ENCODE assay signal across 10 cellular contexts in genomic region chr1:89605692-89606091, GRCh38. TPM values are rescaled to one million over a fixed set of nuclear protein-coding genes. Genes with fewer than 3 reads are reported as not detected.
DNase-seq lines count a peak whose midpoint lies in the region; ATAC-seq, FAIRE-seq and TF ChIP-seq lines count a peak whose summit lies in the region.
"Had no signal": no experiment of that assay in that cellular context is flagged by ENCODE, and none has a peak within 500 bp of the region (broad histone marks: within the 10 kb centered on the region; RNA-seq: fewer than 3 reads in every experiment).

No MANE protein-coding gene starts in this region.

- CTCF ChIA-PET in CD8-positive, alpha-beta T cell (lab: Charles Lee) = interaction anchor here (0.6 to 20.9 kb wide), 6 partner anchors 18 to 159 kb away, joined by 3 to 401 read pairs (median 8); partner anchors contain the start of gene LRRC8C
- CTCF ChIA-PET in HepG2 (lab: Yijun Ruan, JAX; ENCODE audit: low intra/inter-chr PET ratio, low total read pairs) = no interaction called here

- no peak overlapping the region for H3K4me2 ChIP-seq in HepG2 (ENCODE audit: low read depth, low read length)

- no peak for DNase-seq in CD8-positive, alpha-beta T cell
- peak; percentile 27 for DNase-seq in HTR-8/SVneo (ENCODE audit: insufficient read length, low spot score)
- DNase-seq in activated naive CD8-positive, alpha-beta T cell treated with anti-CD3 and anti-CD28 coated beads, Interleukin-2, amount 10 ng/mL, durations not matched to agents 7 days and 5 days = no peak
- peak; percentile 75 for DNase-seq in HepG2 (ENCODE audit: low spot score)
- DNase-seq in activated CD4-positive, CD25-positive, alpha-beta regulatory T cell (lab: John Stamatoyannopoulos, UW) = no peak
- DNase-seq in NK-92 treated with Interleukin-12 subunit alpha and Interleukin-12 subunit beta, amount 100 ng/mL, for 24 hours (lab: John Stamatoyannopoulos, UW) = no peak
- DNase-seq in activated T-cell treated with anti-CD3 and anti-CD28 coated beads for 4 hours = no peak
- DNase-seq: NCI-H1436 treated with DMSO at 0.1 percent for 48 hours had no signal

- peaks cover 94% of the 10 kb centered on the region for H3K4me1 ChIP-seq in CD8-positive, alpha-beta T cell (ENCODE audit: insufficient read depth, low read length)
- peaks cover 30% of the 10 kb centered on the region for H3K4me1 ChIP-seq in HepG2 (ENCODE audit: insufficient read depth, low read length)

- H3K27me3 ChIP-seq in CD8-positive, alpha-beta T cell (ENCODE audit: insufficient read depth, low read length) = no peaks in the 10 kb centered on the region
- no peaks in the 10 kb centered on the region; a peak in 1 of 5 replicates for H3K27me3 ChIP-seq in HepG2 (ENCODE audit: control insufficient read depth in 1 of 2, insufficient read depth in 2 of 2, low read length in 2 of 2)
- H3K27me3 ChIP-seq: neutrophil had no signal

- peaks cover 92% of the 10 kb centered on the region for H3K4me1 Mint-ChIP-seq in CD8-positive, alpha-beta T cell (ENCODE audit: low read depth)
- peaks cover 75% of the 10 kb centered on the region for H3K4me1 Mint-ChIP-seq in activated naive CD8-positive, alpha-beta T cell treated with anti-CD3 and anti-CD28 coated beads, Interleukin-2, amount 10 ng/mL, durations not matched to agents 7 days and 5 days

- H3K79me2 ChIP-seq in HepG2 (ENCODE audit: insufficient read depth, low read length) = no peaks in the 10 kb centered on the region

- in situ Hi-C loops in HepG2 (cut with HindIII; ENCODE audit: extremely low pct_ligation_motif_present, low pct_unique_long_range_greater_than_20kb) = loop anchor here (10.0 kb wide), 1 partner anchor 91 kb away; no protein-coding TSS in a partner anchor

- no peaks in the 10 kb centered on the region for H3K36me3 Mint-ChIP-seq in CD8-positive, alpha-beta T cell
- H3K36me3 Mint-ChIP-seq in activated naive CD8-positive, alpha-beta T cell treated with anti-CD3 and anti-CD28 coated beads, Interleukin-2, amount 10 ng/mL, durations not matched to agents 7 days and 5 days = peaks cover 4% of the 10 kb centered on the region

- H3K36me3 ChIP-seq in CD8-positive, alpha-beta T cell (ENCODE audit: insufficient read depth, low read length) = no peaks in the 10 kb centered on the region
- no peaks in the 10 kb centered on the region for H3K36me3 ChIP-seq in HepG2 (replicated peaks in 1 of 2; ENCODE audit: control insufficient read depth in 1 of 2, insufficient read depth in 2 of 2, low read length in 2 of 2)
- H3K36me3 ChIP-seq: neutrophil had no signal

- POLR2A ChIA-PET in CD8-positive, alpha-beta T cell (lab: Charles Lee) = interaction anchor here (0.8 to 11.7 kb wide), 3 partner anchors 16 to 116 kb away, joined by 4 to 285 read pairs (median 6); partner anchors contain the start of gene LRRC8C
- POLR2A ChIA-PET in activated naive CD8-positive, alpha-beta T cell treated with anti-CD3 and anti-CD28 coated beads, Interleukin-2, amount 10 ng/mL, durations not matched to agents 7 days and 5 days (lab: Charles Lee) = no interaction called here
- POLR2A ChIA-PET in HepG2 (lab: Yijun Ruan, JAX) = no interaction called here

- FAIRE-seq in HTR-8/SVneo (lab: Jason Lieb, UNC) (no peak), HepG2 (lab: Jason Lieb, UNC) (no peak)

- peak overlapping the region; percentile 100 for H3K27ac Mint-ChIP-seq in CD8-positive, alpha-beta T cell
- peak overlapping the region; percentile 86 for H3K27ac Mint-ChIP-seq in activated naive CD8-positive, alpha-beta T cell treated with anti-CD3 and anti-CD28 coated beads, Interleukin-2, amount 10 ng/mL, durations not matched to agents 7 days and 5 days

- H3K27ac ChIP-seq in CD8-positive, alpha-beta T cell (ENCODE audit: low read depth, low read length) = no peak overlapping the region
- no peak overlapping the region for H3K27ac ChIP-seq in HepG2 (ENCODE audit: extremely low read length, insufficient read depth, low read length)
- H3K27ac ChIP-seq: neutrophil had no signal

- ATAC-seq in CD8-positive, alpha-beta T cell = no peak
- no peak for ATAC-seq in activated naive CD8-positive, alpha-beta T cell treated with anti-CD3 and anti-CD28 coated beads, Interleukin-2, amount 10 ng/mL, durations not matched to agents 7 days and 5 days (ENCODE audit: low read depth)
- ATAC-seq in HepG2 (0 out of 3 replicates have a peak, but pooled peaks have one; percentile 8), HG03342 (IDR thresholded peaks at IDR 0.05; ENCODE audit: unreplicated experiment) (no peak)

- no TSS peak for BruUV-seq in HepG2 (replicated peaks; lab: Mats Ljungman, UMichigan)

- no peak for TF ChIP-seq RAD21 in HepG2 (CRISPR knock-in tag; IDR thresholded peaks at IDR 0.05)

- no peaks in the 10 kb centered on the region for H3K9me3 ChIP-seq in CD8-positive, alpha-beta T cell (ENCODE audit: low read length)
- no peaks in the 10 kb centered on the region for H3K9me3 ChIP-seq in HepG2 (ENCODE audit: low read length)
- H3K9me3 ChIP-seq: neutrophil had no signal

- H3K4me3 Mint-ChIP-seq in CD8-positive, alpha-beta T cell = peak overlapping the region; percentile 46
- H3K4me3 Mint-ChIP-seq in activated naive CD8-positive, alpha-beta T cell treated with anti-CD3 and anti-CD28 coated beads, Interleukin-2, amount 10 ng/mL, durations not matched to agents 7 days and 5 days = no peak overlapping the region

- WGBS in HepG2 (ENCODE audit: low lambda C conversion rate) = 0% methylated on average over 2 of the region's 2 CpGs

- TF ChIP-seq CTCF in CD8-positive, alpha-beta T cell (IDR thresholded peaks at IDR 0.05) = no peak
- no peak for TF ChIP-seq CTCF in HepG2 (CRISPR knock-in tag; IDR thresholded peaks at IDR 0.05)

- H2AFZ ChIP-seq in HepG2 (ENCODE audit: low read length) = no peak overlapping the region

- no peaks in the 10 kb centered on the region for H3K9me3 Mint-ChIP-seq in CD8-positive, alpha-beta T cell
- no peaks in the 10 kb centered on the region for H3K9me3 Mint-ChIP-seq in activated naive CD8-positive, alpha-beta T cell treated with anti-CD3 and anti-CD28 coated beads, Interleukin-2, amount 10 ng/mL, durations not matched to agents 7 days and 5 days

- no peak overlapping the region for H3K9ac ChIP-seq in HepG2 (ENCODE audit: insufficient read depth, low read depth, low read length)

- peak in 1 of 2 experiments; percentile 47; a peak in 2 of 4 replicates for TF ChIP-seq EP300 in HepG2 (IDR thresholded peaks at IDR 0.05; ENCODE audit: low read depth in 2 of 2, low read length in 2 of 2)
- TF ChIP-seq EP300 in HepG2 (CRISPR knock-in tag; IDR thresholded peaks at IDR 0.05; ENCODE audit: borderline replicate concordance) = no peak

- no peak for TF ChIP-seq POLR2A in HepG2 (IDR thresholded peaks at IDR 0.05; ENCODE audit: insufficient read depth in 1 of 2, low read depth in 2 of 2, low read length in 2 of 2)

- no peak overlapping the region for H3K4me3 ChIP-seq in CD8-positive, alpha-beta T cell (ENCODE audit: low read depth, low read length)
- H3K4me3 ChIP-seq in HepG2 (replicated peaks in 1 of 3; ENCODE audit: insufficient read depth in 1 of 3, low read depth in 2 of 3, low read length in 3 of 3) = no peak overlapping the region

- intact Hi-C loops in CD8-positive, alpha-beta T cell (cut with DNase I, micrococcal nuclease) = loop anchor here in 1 of 2 experiments (5.0 to 10.0 kb wide), 2 partner anchors 389 to 473 kb away; partner anchors contain the start of gene ZNF326
- intact Hi-C loops in HepG2 (cut with micrococcal nuclease; ENCODE audit: unreplicated experiment) = no loop called here

- H3K27me3 Mint-ChIP-seq in CD8-positive, alpha-beta T cell (ENCODE audit: low read depth) = no peaks in the 10 kb centered on the region
- H3K27me3 Mint-ChIP-seq in activated naive CD8-positive, alpha-beta T cell treated with anti-CD3 and anti-CD28 coated beads, Interleukin-2, amount 10 ng/mL, durations not matched to agents 7 days and 5 days = no peaks in the 10 kb centered on the region

- H4K20me1 ChIP-seq in HepG2 (ENCODE audit: insufficient read depth, low read length) = no peaks in the 10 kb centered on the region

TF ChIP-seq in HepG2, 621 proteins besides CTCF, POLR2A, EP300 and RAD21 (continues in another document):
- TF ChIP-seq ZNF615 (CRISPR knock-in tag; IDR thresholded peaks at IDR 0.05; ENCODE audit: borderline replicate concordance) (no peak), TEAD3 (CRISPR knock-in tag; optimal IDR thresholded peaks at IDR 0.05; ENCODE audit: borderline replicate concordance) (peak; percentile 63), FOXK1 (CRISPR knock-in tag; IDR thresholded peaks at IDR 0.05; ENCODE audit: borderline replicate concordance, low read depth) (no peak)

RNA-seq across cellular contexts. Expression of gene LRRC8C, which starts 27.2 kb away (rescaled TPM):
- 10 to 100 TPM; 24.0 to 26.7 TPM for total RNA-seq in CD8-positive, alpha-beta T cell
- total RNA-seq in activated naive CD8-positive, alpha-beta T cell treated with anti-CD3 and anti-CD28 coated beads, Interleukin-2, amount 10 ng/mL, durations not matched to agents 7 days and 5 days = 10 to 100 TPM; 38.2 to 41.8 TPM
- 0.22 TPM in 2 replicates for total RNA-seq in HepG2 (2016; rRNA removed; fragmentation: Illumina TruSeq; extraction: Trizol)
- total RNA-seq in HepG2 (2016; cell fraction: cytosol; rRNA removed; fragmentation: Illumina TruSeq; extraction: Trizol; ENCODE audit: low read depth) = under 0.01 and 0.10 TPM in 2 replicates
- 0.22 and 0.24 TPM in 2 replicates for total RNA-seq in HepG2 (2016; cell fraction: insoluble cytoplasmic fraction; rRNA removed; fragmentation: Illumina TruSeq; extraction: Trizol)
- 0.12 and 0.14 TPM in 2 replicates for total RNA-seq in HepG2 (2016; cell fraction: membrane; rRNA removed; fragmentation: Illumina TruSeq; extraction: Trizol)
- 0.25 and 0.47 TPM in 2 replicates for total RNA-seq in HepG2 (2016; cell fraction: nucleus; rRNA removed; fragmentation: Illumina TruSeq; extraction: Trizol)
- 0.25 and 0.32 TPM in 2 replicates for polyA plus RNA-seq in HepG2 (2011; rRNA removed)
- 0.13 and 0.22 TPM in 2 replicates for polyA plus RNA-seq in HepG2 (2011; cell fraction: cytosol; rRNA removed)
- 0.21 and 0.26 TPM in 2 replicates for polyA plus RNA-seq in HepG2 (2011; cell fraction: nucleus; rRNA removed)
- polyA plus RNA-seq in HepG2 (2012) = 0.19 and 0.28 TPM in 2 replicates
- polyA plus RNA-seq in HepG2 (2016; cell fraction: cytosol; fragmentation: Illumina TruSeq; extraction: Trizol; ENCODE audit: low read depth) = 0.01 and 0.02 TPM in 2 replicates
- 0.21 and 0.28 TPM in 2 replicates for polyA plus RNA-seq in HepG2 (2016; cell fraction: insoluble cytoplasmic fraction; fragmentation: Illumina TruSeq; extraction: Trizol; ENCODE audit: low read depth)
- polyA plus RNA-seq in HepG2 (2016; cell fraction: membrane; fragmentation: Illumina TruSeq; extraction: Trizol; ENCODE audit: low read depth) = 0.03 TPM in 2 replicates
- polyA plus RNA-seq in HepG2 (2016; cell fraction: nucleus; fragmentation: Illumina TruSeq; extraction: Trizol; ENCODE audit: insufficient read depth, low read depth) = 0.31 and 0.49 TPM in 2 replicates
- polyA minus RNA-seq in HepG2 (2011; rRNA and poly(A)+ RNA removed; ENCODE audit: low replicate concordance) = 0.36 and 3.1 TPM in 2 replicates
- 0.10 and 0.18 TPM in 2 replicates for polyA minus RNA-seq in HepG2 (2011; cell fraction: cytosol; rRNA and poly(A)+ RNA removed)
- polyA minus RNA-seq in HepG2 (2011; cell fraction: nucleus; rRNA and poly(A)+ RNA removed) = 0.64 and 0.99 TPM in 2 replicates

Comparison
In these comparisons a context has a peak if more than half of its experiments do, and no peak if none do; other contexts are left out.
1. DNase-seq: peak in HTR-8/SVneo (single experiment) and HepG2 (single experiment); none in CD8-positive, alpha-beta T cell (0 of 7), activated naive CD8-positive, alpha-beta T cell treated with anti-CD3 and anti-CD28 coated beads, Interleukin-2, amount 10 ng/mL, durations not matched to agents 7 days and 5 days (single experiment), activated CD4-positive, CD25-positive, alpha-beta regulatory T cell (0 of 4), NK-92 treated with Interleukin-12 subunit alpha and Interleukin-12 subunit beta, amount 100 ng/mL, for 24 hours (single experiment) and activated T-cell treated with anti-CD3 and anti-CD28 coated beads for 4 hours (single experiment).
2. RNA of gene LRRC8C, which starts 27.2 kb away (total RNA-seq): 38.2 to 41.8 TPM in activated naive CD8-positive, alpha-beta T cell treated with anti-CD3 and anti-CD28 coated beads, Interleukin-2, amount 10 ng/mL, durations not matched to agents 7 days and 5 days and 24.0 to 26.7 TPM in CD8-positive, alpha-beta T cell; under 0.01 to 0.47 TPM in HepG2; every median in the first group is over 10 times any median in the second.